In genomic region chr20:891121-892080, GRCh38 we compare ENCODE assay signal across 12 cellular contexts. TPM values are rescaled to one million over a fixed set of nuclear protein-coding genes. Genes with fewer than 3 reads are reported as not detected.
DNase-seq lines count a peak whose midpoint lies in the region; ATAC-seq and TF ChIP-seq lines count a peak whose summit lies in the region.
"Had no signal": no experiment of that assay in that cellular context is flagged by ENCODE, and none has a peak within 500 bp of the region (broad histone marks: within the 10 kb centered on the region; RNA-seq: fewer than 3 reads in every experiment).

No MANE protein-coding gene starts in this region.

- 41 to 51% (median 43%) methylated on average over 8 of the region's 8 CpGs for WGBS in adipose tissue, 3 donors

- peak; percentile 93 for DNase-seq in kidney epithelial cell (ENCODE audit: low read depth)
- DNase-seq in stimulated activated naive B cell treated with anti-CD40 and anti-IgM and Interleukin-4, amounts not matched to agents 10 μg/mL and 1 μg/mL and 100 μg/mL, for 72 hours = peak; percentile 65
- no peak for DNase-seq in Kasumi-1 (lab: John Stamatoyannopoulos, UW)
- DNase-seq: NCI-H1417 had no signal

- peaks cover 30 to 34% of the 10 kb centered on the region in 2 donors for H3K4me1 Mint-ChIP-seq in stimulated activated naive B cell treated with anti-CD40 and anti-IgM and Interleukin-4, amounts not matched to agents 10 μg/mL and 1 μg/mL and 100 μg/mL, for 72 hours

- H3K36me3 ChIP-seq in kidney epithelial cell (ENCODE audit: control insufficient read depth, insufficient read depth, low read length) = no peaks in the 10 kb centered on the region

- TF ChIP-seq CTCF in kidney epithelial cell (IDR thresholded peaks at IDR 0.05; ENCODE audit: insufficient read depth, low read length, poor library complexity, severe bottlenecking) = no peak

- H3K27me3 ChIP-seq in kidney epithelial cell (ENCODE audit: control insufficient read depth, insufficient read depth, low read length) = peaks cover 36% of the 10 kb centered on the region

- peak overlapping the region; percentile 79 for H3K27ac Mint-ChIP-seq in stimulated activated naive B cell treated with anti-CD40 and anti-IgM and Interleukin-4, amounts not matched to agents 10 μg/mL and 1 μg/mL and 100 μg/mL, for 72 hours

- peak overlapping the region; percentile 3 for H3K27ac ChIP-seq in adipose tissue (ENCODE audit: low read depth, low read length)

- peak overlapping the region; percentile 30 to 72 for H3K4me3 Mint-ChIP-seq in stimulated activated naive B cell treated with anti-CD40 and anti-IgM and Interleukin-4, amounts not matched to agents 10 μg/mL and 1 μg/mL and 100 μg/mL, for 72 hours

- peaks cover 0 to 3% of the 10 kb centered on the region in 2 donors for H3K9me3 Mint-ChIP-seq in stimulated activated naive B cell treated with anti-CD40 and anti-IgM and Interleukin-4, amounts not matched to agents 10 μg/mL and 1 μg/mL and 100 μg/mL, for 72 hours

- peaks cover 0 to 4% of the 10 kb centered on the region in 2 donors for H3K36me3 Mint-ChIP-seq in stimulated activated naive B cell treated with anti-CD40 and anti-IgM and Interleukin-4, amounts not matched to agents 10 μg/mL and 1 μg/mL and 100 μg/mL, for 72 hours

- ATAC-seq in GM21786 (IDR thresholded peaks at IDR 0.05; ENCODE audit: unreplicated experiment) = peak; percentile 48
- ATAC-seq in stimulated activated naive B cell treated with anti-CD40 and anti-IgM and Interleukin-4, amounts not matched to agents 10 μg/mL and 1 μg/mL and 100 μg/mL, for 72 hours (replicated peaks) = peak; percentile 88 to 91
- no peak for ATAC-seq in GM21367 (IDR thresholded peaks at IDR 0.05; ENCODE audit: unreplicated experiment)
- no peak for ATAC-seq in HG02588 (IDR thresholded peaks at IDR 0.05; ENCODE audit: unreplicated experiment)
- ATAC-seq in HG03457 (IDR thresholded peaks at IDR 0.05; ENCODE audit: unreplicated experiment) = no peak

- no peak overlapping the region for H3K4me3 ChIP-seq in kidney epithelial cell (ENCODE audit: low read depth, low read length)
- H3K4me3 ChIP-seq: coronary artery had no signal

- peaks cover 35 to 36% of the 10 kb centered on the region in 2 donors for H3K27me3 Mint-ChIP-seq in stimulated activated naive B cell treated with anti-CD40 and anti-IgM and Interleukin-4, amounts not matched to agents 10 μg/mL and 1 μg/mL and 100 μg/mL, for 72 hours

RNA-seq across cellular contexts. Expression of gene ANGPT4, which starts 24.7 kb away (rescaled TPM):
- polyA plus RNA-seq in adipose tissue = 1 to 10 TPM in 2 of 3 donors, under 1 TPM in 1; 0.30 to 4.2 (median 1.5) TPM
- total RNA-seq in kidney epithelial cell = not detected in 2 replicates
- total RNA-seq: activated CD8-positive, alpha-beta memory T cell treated with anti-CD3 and anti-CD28 coated beads for 36 hours; SK-MEL-5 had no signal

RNA-seq across cellular contexts. Expression of gene FAM110A, which starts 57.9 kb away (rescaled TPM):
- 1 to 10 TPM; 2.7 to 5.3 (median 3.9) TPM for polyA plus RNA-seq in adipose tissue
- total RNA-seq in kidney epithelial cell = 6.2 and 8.5 TPM in 2 replicates

Comparison
In these comparisons a context has a peak if more than half of its experiments do, and no peak if none do; other contexts are left out.
1. ATAC-seq: peak in GM21786 (single experiment) and stimulated activated naive B cell treated with anti-CD40 and anti-IgM and Interleukin-4, amounts not matched to agents 10 μg/mL and 1 μg/mL and 100 μg/mL, for 72 hours (2 of 2); none in GM21367 (single experiment), HG02588 (single experiment) and HG03457 (single experiment).
2. DNase-seq: peak in kidney epithelial cell (single experiment) and stimulated activated naive B cell treated with anti-CD40 and anti-IgM and Interleukin-4, amounts not matched to agents 10 μg/mL and 1 μg/mL and 100 μg/mL, for 72 hours (single experiment); none in Kasumi-1 (0 of 2).